23 cellular contexts compared by ENCODE assay signal in genomic region chr13:105464249-105464648, GRCh38. TPM values are rescaled to one million over a fixed set of nuclear protein-coding genes. Genes with fewer than 3 reads are reported as not detected.
"Had no signal": no experiment of that assay in that cellular context is flagged by ENCODE, and none has a peak within 500 bp of the region (broad histone marks: within the 10 kb centered on the region; RNA-seq: fewer than 3 reads in every experiment).

No MANE protein-coding gene starts in this region.

- H3K27me3 ChIP-seq: sigmoid colon, suprapubic skin, upper lobe of left lung had no signal

- H3K9me3 Mint-ChIP-seq: dendritic cell treated with granulocyte-macrophage colony-stimulating factor and Interleukin-4, amounts not matched to agents 40 ng/mL and 50 ng/mL, for 4 days had no signal

- H3K4me1 Mint-ChIP-seq: immature natural killer cell, T-cell had no signal

- H3K27ac Mint-ChIP-seq: dendritic cell treated with granulocyte-macrophage colony-stimulating factor and Interleukin-4, amounts not matched to agents 40 ng/mL and 50 ng/mL, for 4 days; effector memory CD8-positive, alpha-beta T cell; immature natural killer cell; T-cell had no signal

- H3K27ac ChIP-seq: left ventricle myocardium inferior, sigmoid colon, suprapubic skin, upper lobe of left lung had no signal

- H3K27me3 Mint-ChIP-seq: dendritic cell treated with granulocyte-macrophage colony-stimulating factor and Interleukin-4, amounts not matched to agents 40 ng/mL and 50 ng/mL, for 4 days; effector memory CD8-positive, alpha-beta T cell; T-cell had no signal

- H3K36me3 ChIP-seq: left ventricle myocardium inferior, sigmoid colon, suprapubic skin, upper lobe of left lung had no signal

- H3K4me1 ChIP-seq: left ventricle myocardium inferior, sigmoid colon, suprapubic skin, upper lobe of left lung had no signal

- H3K4me3 ChIP-seq: left ventricle myocardium inferior, sigmoid colon, suprapubic skin, upper lobe of left lung had no signal

- H3K36me3 Mint-ChIP-seq: immature natural killer cell, T-cell had no signal

- ATAC-seq: effector memory CD8-positive, alpha-beta T cell; stimulated activated naive CD8-positive, alpha-beta T cell treated with anti-CD3 and anti-CD28 coated beads, Interleukin-15, Interleukin-2, amounts not matched to agents 100 U/mL and 50 U/mL, for 24 hours; T-cell had no signal

- H3K9me3 ChIP-seq: left ventricle myocardium inferior, sigmoid colon, suprapubic skin, upper lobe of left lung had no signal

- H3K4me3 Mint-ChIP-seq: dendritic cell treated with granulocyte-macrophage colony-stimulating factor and Interleukin-4, amounts not matched to agents 40 ng/mL and 50 ng/mL, for 4 days; effector memory CD8-positive, alpha-beta T cell; immature natural killer cell; T-cell had no signal

- DNase-seq: activated CD4-positive, alpha-beta T cell treated with anti-CD3 and anti-CD28 coated beads for 1 hour; activated CD4-positive, alpha-beta T cell treated with anti-CD3 and anti-CD28 coated beads, Interleukin-2, amount 50 U/mL, for 48 hours; activated CD8-positive, alpha-beta memory T cell treated with anti-CD3 and anti-CD28 coated beads, Interleukin-2, amount 50 U/mL, for 4 hours; activated naive CD4-positive, alpha-beta T cell; aorta; central memory CD4-positive, alpha-beta T cell; effector memory CD8-positive, alpha-beta T cell; erythroblast; glutamatergic neuron; immature natural killer cell; left ventricle myocardium inferior; mesenchymal stem cell; sigmoid colon; stimulated activated CD4-positive, alpha-beta T cell treated with anti-CD3 and anti-CD28 coated beads, Interleukin-4, amount 100 ng/mL, for 1 hour; stimulated activated CD8-positive, alpha-beta memory T cell treated with anti-CD3 and anti-CD28 coated beads, Interleukin-4, amount 100 ng/mL, for 48 hours; stimulated activated naive CD8-positive, alpha-beta T cell treated with anti-CD3 and anti-CD28 coated beads, Interleukin-15, Interleukin-2, amounts not matched to agents 100 U/mL and 50 U/mL, for 24 hours; T-cell; T1000; upper lobe of left lung had no signal

RNA-seq across cellular contexts. Expression of gene DAOA, which starts 1.6 kb away (rescaled TPM):
- total RNA-seq: aorta, left ventricle myocardium inferior, osteocyte, pulmonary artery endothelial cell, sigmoid colon, suprapubic skin, T-cell, upper lobe of left lung had no signal
